21 cellular contexts compared by ENCODE assay signal in genomic region chr2:53630001-53630606, GRCh38.
"Had no signal": no experiment of that assay in that cellular context is flagged by ENCODE, and none has a peak within 500 bp of the region (broad histone marks: within the 10 kb centered on the region; RNA-seq: fewer than 3 reads in every experiment).

No MANE protein-coding gene starts in this region.

- FAIRE-seq: keratinocyte, pancreas had no signal

- H3K36me3 ChIP-seq: left lung, pancreas, upper lobe of left lung had no signal

- H3K4me3 ChIP-seq: left lung, mucosa of descending colon, pancreas, testis, upper lobe of left lung had no signal

- H3K4me1 Mint-ChIP-seq: naive B cell; stimulated activated memory B cell treated with anti-CD40 and anti-IgM and Interleukin-4, amounts not matched to agents 10 μg/mL and 1 μg/mL and 100 μg/mL, for 72 hours had no signal

- H3K9me3 Mint-ChIP-seq: activated naive CD4-positive, alpha-beta T cell treated with anti-CD3 and anti-CD28 coated beads, Interleukin-2, amount 50 U/mL, for 72 hours; endodermal cell; stimulated activated memory B cell treated with anti-CD40 and anti-IgM and Interleukin-4, amounts not matched to agents 10 μg/mL and 1 μg/mL and 100 μg/mL, for 72 hours; T-helper 1 cell treated with Interleukin-12 subunit alpha and Interleukin-12 subunit beta and Interleukin-4 antibody, amounts not matched to agents 30 μg/mL and 1 μg/mL, for 36 hours had no signal

- DNase-seq: activated CD4-positive, alpha-beta T cell treated with anti-CD3 and anti-CD28 coated beads, Interleukin-2, amount 50 U/mL, for 1 hour; activated CD8-positive, alpha-beta memory T cell treated with anti-CD3 and anti-CD28 coated beads for 24 hours; activated CD8-positive, alpha-beta memory T cell treated with anti-CD3 and anti-CD28 coated beads, Interleukin-2, amount 50 U/mL, for 48 hours; activated gamma-delta T cell; endodermal cell; foreskin melanocyte; glutamatergic neuron; left lung; mammary epithelial cell; mucosa of descending colon; naive B cell; pancreas; stimulated activated CD4-positive, alpha-beta T cell treated with anti-CD3 and anti-CD28 coated beads, Interleukin-4, amount 100 ng/mL, for 4 hours; testis; upper lobe of left lung had no signal

- H3K4me3 Mint-ChIP-seq: endodermal cell; naive B cell; stimulated activated memory B cell treated with anti-CD40 and anti-IgM and Interleukin-4, amounts not matched to agents 10 μg/mL and 1 μg/mL and 100 μg/mL, for 72 hours; T-helper 1 cell treated with Interleukin-12 subunit alpha and Interleukin-12 subunit beta and Interleukin-4 antibody, amounts not matched to agents 30 μg/mL and 1 μg/mL, for 36 hours had no signal

- H3K4me1 ChIP-seq: left lung, pancreas, testis, upper lobe of left lung had no signal

- H3K27me3 ChIP-seq: dorsolateral prefrontal cortex, left lung, pancreas, testis, upper lobe of left lung had no signal

- H3K9me3 ChIP-seq: left lung, mucosa of descending colon, pancreas, testis, upper lobe of left lung had no signal

- H3K27ac Mint-ChIP-seq: activated naive CD4-positive, alpha-beta T cell treated with anti-CD3 and anti-CD28 coated beads, Interleukin-2, amount 50 U/mL, for 72 hours; endodermal cell; naive B cell; stimulated activated memory B cell treated with anti-CD40 and anti-IgM and Interleukin-4, amounts not matched to agents 10 μg/mL and 1 μg/mL and 100 μg/mL, for 72 hours; T-helper 1 cell treated with Interleukin-12 subunit alpha and Interleukin-12 subunit beta and Interleukin-4 antibody, amounts not matched to agents 30 μg/mL and 1 μg/mL, for 36 hours had no signal

- H3K27me3 Mint-ChIP-seq: stimulated activated memory B cell treated with anti-CD40 and anti-IgM and Interleukin-4, amounts not matched to agents 10 μg/mL and 1 μg/mL and 100 μg/mL, for 72 hours had no signal

- H3K36me3 Mint-ChIP-seq: activated naive CD4-positive, alpha-beta T cell treated with anti-CD3 and anti-CD28 coated beads, Interleukin-2, amount 50 U/mL, for 72 hours; naive B cell; stimulated activated memory B cell treated with anti-CD40 and anti-IgM and Interleukin-4, amounts not matched to agents 10 μg/mL and 1 μg/mL and 100 μg/mL, for 72 hours had no signal

- H3K27ac ChIP-seq: epithelial cell of prostate, left lung, pancreas, testis, upper lobe of left lung had no signal
